Comparison of ENCODE assay signal across 29 cellular contexts in the genomic region with DNA sequence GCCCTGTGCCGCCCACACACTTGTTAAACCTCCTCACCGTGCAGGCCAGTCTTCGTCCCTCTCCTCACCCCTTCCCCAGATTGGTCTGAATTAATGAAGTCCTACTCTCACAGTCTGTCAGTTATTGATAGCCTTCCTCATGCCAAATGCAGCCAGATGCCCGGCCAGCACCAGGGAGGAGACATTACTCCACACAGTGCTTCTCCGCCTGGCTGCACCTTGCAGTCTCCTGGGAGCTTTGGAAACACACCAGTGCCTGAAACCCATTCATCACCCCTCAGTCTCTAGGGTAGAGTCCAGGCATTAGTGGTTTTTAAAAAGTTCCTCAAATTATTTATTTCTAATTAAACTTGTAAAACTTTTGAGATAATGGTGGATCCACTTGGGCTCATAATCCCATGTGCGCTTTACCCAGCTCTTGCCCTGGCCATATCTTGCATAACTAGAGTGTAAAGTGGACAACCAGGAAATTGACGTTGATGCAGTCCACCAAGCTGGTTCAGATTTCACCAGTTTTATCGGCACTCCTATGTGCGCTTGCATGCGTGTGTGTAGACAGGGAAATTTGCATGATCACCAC.
"Had no signal": no experiment of that assay in that cellular context is flagged by ENCODE, and none has a peak within 500 bp of the region (broad histone marks: within the 10 kb centered on the region; RNA-seq: fewer than 3 reads in every experiment).

No MANE protein-coding gene starts in this region.

- H3K36me3 ChIP-seq: breast epithelium, left ventricle myocardium inferior had no signal

- ATAC-seq: activated T-cell treated with anti-CD3 and anti-CD28 coated beads, Interleukin-2, amount 50 U/mL, for 4 hours; activated T-helper 17 cell treated with anti-CD3 and anti-CD28 coated beads, Interleukin-2, amount 50 U/mL, for 72 hours; foreskin keratinocyte; heart left ventricle; stimulated activated naive B cell treated with anti-CD40 and anti-IgM and Interleukin-4, amounts not matched to agents 10 μg/mL and 1 μg/mL and 100 μg/mL, for 72 hours; T-helper 17 cell; upper lobe of right lung had no signal

- H3K9me3 ChIP-seq: breast epithelium, esophagus muscularis mucosa, heart left ventricle, left ventricle myocardium inferior, right atrium auricular region, stomach, tibial artery, upper lobe of right lung had no signal

- H3K9ac ChIP-seq: parathyroid adenoma had no signal

- H3K27ac ChIP-seq: breast epithelium, esophagus muscularis mucosa, foreskin keratinocyte, heart left ventricle, left ventricle myocardium inferior, parathyroid adenoma, right atrium auricular region, stomach, tibial artery, upper lobe of right lung, WERI-Rb-1 had no signal

- H3K4me1 ChIP-seq: breast epithelium, foreskin keratinocyte, upper lobe of right lung had no signal

- H3K4me3 ChIP-seq: breast epithelium, esophagus muscularis mucosa, heart left ventricle, left ventricle myocardium inferior, right atrium auricular region, stomach, tibial artery, upper lobe of right lung had no signal

- H3K27me3 ChIP-seq: breast epithelium, foreskin keratinocyte, right atrium auricular region, tibial artery, upper lobe of right lung had no signal

- DNase-seq: activated CD4-positive, alpha-beta memory T cell treated with anti-CD3 and anti-CD28 coated beads, Interleukin-2, amount 10 ng/mL, durations not matched to agents 7 days and 5 days; activated CD4-positive, alpha-beta T cell treated with anti-CD3 and anti-CD28 coated beads, Interleukin-2, amount 10 ng/mL, durations not matched to agents 7 days and 5 days; activated CD4-positive, CD25-positive, alpha-beta regulatory T cell treated with anti-CD3 and anti-CD28 coated beads, Interleukin-2, amount 50 U/mL, for 72 hours; activated gamma-delta T cell treated with Interleukin-2 at 50 U/mL for 16 hours; activated naive CD4-positive, alpha-beta T cell treated with anti-CD3 and anti-CD28 coated beads, Interleukin-2, amount 50 U/mL, for 16 hours; activated T-cell treated with anti-CD3 and anti-CD28 coated beads, Interleukin-2, amount 50 U/mL, for 4 hours; amniotic stem cell; central memory CD4-positive, alpha-beta T cell; endodermal cell; foreskin keratinocyte; hypothalamus; immature natural killer cell; left ventricle myocardium inferior; nucleus accumbens; stimulated activated CD4-positive, alpha-beta T cell treated with anti-CD3 and anti-CD28 coated beads, Interleukin-15, amount 100 ng/mL, for 24 hours; stimulated activated CD4-positive, alpha-beta T cell treated with anti-CD3 and anti-CD28 coated beads, Interleukin-2, amount 100 ng/mL, for 24 hours; stimulated activated naive B cell treated with anti-CD40 and anti-IgM and Interleukin-4, amounts not matched to agents 10 μg/mL and 1 μg/mL and 100 μg/mL, for 72 hours; stomach; T-helper 17 cell; T1000; tibial artery; upper lobe of right lung; WERI-Rb-1 had no signal
